ENCODE assay signal across 9 cellular contexts in genomic region chr6:154370545-154370944, GRCh38. TPM values are rescaled to one million over a fixed set of nuclear protein-coding genes. Genes with fewer than 3 reads are reported as not detected.
A peak's percentile ranks its signal among the peaks of the same experiment; 100 is the strongest.
DNase-seq lines count a peak whose midpoint lies in the region; ATAC-seq and TF ChIP-seq lines count a peak whose summit lies in the region.
"Had no signal": no experiment of that assay in that cellular context is flagged by ENCODE, and none has a peak within 500 bp of the region (broad histone marks: within the 10 kb centered on the region; RNA-seq: fewer than 3 reads in every experiment).

No MANE protein-coding gene starts in this region.

- H3K4me3 ChIP-seq in AG10803 (ENCODE audit: low read length) (no peak overlapping the region), smooth muscle cell (no peak overlapping the region)
- H3K4me3 ChIP-seq: lung had no signal

- peak overlapping the region; percentile 49 for H3K4me2 ChIP-seq in smooth muscle cell

- WGBS in smooth muscle cell (ENCODE audit: low lambda C conversion rate): 30% methylated on average over 4 of the region's 4 CpGs

- TF ChIP-seq CTCF in AG10803 (conservative IDR thresholded peaks at IDR 0.05; ENCODE audit: low read length) (peak; percentile 61), GM12873 (IDR thresholded peaks at IDR 0.05; ENCODE audit: insufficient read depth, low read depth, low read length, missing control alignments) (peak; percentile 50), foreskin keratinocyte (conservative IDR thresholded peaks at IDR 0.05) (peak; percentile 56), smooth muscle cell (IDR thresholded peaks at IDR 0.05; ENCODE audit: borderline replicate concordance, insufficient read depth, poor library complexity, severe bottlenecking) (peak; percentile 34)

- H3K4me1 ChIP-seq in foreskin keratinocyte (peaks cover 11% of the 10 kb centered on the region), smooth muscle cell (ENCODE audit: low read depth) (peaks cover 9% of the 10 kb centered on the region)

- no peaks in the 10 kb centered on the region for H3K9me3 ChIP-seq in smooth muscle cell (replicated peaks; ENCODE audit: low read depth)

- H3K27ac ChIP-seq in foreskin keratinocyte (no peak overlapping the region), smooth muscle cell (ENCODE audit: low read depth) (peak overlapping the region; percentile 13)

- H3K36me3 ChIP-seq in smooth muscle cell (ENCODE audit: low read depth): no peaks in the 10 kb centered on the region

- H3K27me3 ChIP-seq in foreskin keratinocyte (no peaks in the 10 kb centered on the region), smooth muscle cell (ENCODE audit: low read depth) (no peaks in the 10 kb centered on the region)

- H3F3A ChIP-seq in smooth muscle cell (ENCODE audit: low read depth): peaks cover 14% of the 10 kb centered on the region

- DNase-seq in AG10803 (ENCODE audit: low read depth) (peak; percentile 49), RPMI7951 (ENCODE audit: low read depth) (peak; percentile 66), foreskin keratinocyte (peak in 1 of 2 donors; percentile 30), smooth muscle cell (lab: John Stamatoyannopoulos, UW; ENCODE audit: unreplicated experiment) (no peak)

- no peaks in the 10 kb centered on the region for H3K79me2 ChIP-seq in smooth muscle cell (ENCODE audit: low read depth)

- peak overlapping the region; percentile 6 for H2AFZ ChIP-seq in smooth muscle cell (ENCODE audit: low read depth)

- ATAC-seq in HG03066 (IDR thresholded peaks at IDR 0.05; ENCODE audit: low read depth, unreplicated experiment): peak; percentile 91
- ATAC-seq in foreskin keratinocyte: no peak
- ATAC-seq in GM19467 (IDR thresholded peaks at IDR 0.05; ENCODE audit: unreplicated experiment): no peak
- ATAC-seq in GM19397 (IDR thresholded peaks at IDR 0.05; ENCODE audit: unreplicated experiment): no peak

- no peaks in the 10 kb centered on the region for H4K20me1 ChIP-seq in smooth muscle cell (ENCODE audit: low read depth)

- H3K9ac ChIP-seq in smooth muscle cell (ENCODE audit: low read depth): no peak overlapping the region

RNA-seq across cellular contexts. Expression of gene IPCEF1, which starts 13.9 kb away (rescaled TPM):
- under 0.01 and 0.59 TPM in 2 replicates for total RNA-seq in RPMI7951 (2014; rRNA removed; shearing (Covaris generic))
- total RNA-seq in foreskin keratinocyte (not detected in 2 replicates), smooth muscle cell (0.04 TPM in 1 of 2 replicates, not detected in the other)
- polyA plus RNA-seq in foreskin keratinocyte (not detected in 2 replicates), smooth muscle cell (not detected in 2 replicates)
